Comparison of ENCODE assay signal across 15 cellular contexts in the genomic region with DNA sequence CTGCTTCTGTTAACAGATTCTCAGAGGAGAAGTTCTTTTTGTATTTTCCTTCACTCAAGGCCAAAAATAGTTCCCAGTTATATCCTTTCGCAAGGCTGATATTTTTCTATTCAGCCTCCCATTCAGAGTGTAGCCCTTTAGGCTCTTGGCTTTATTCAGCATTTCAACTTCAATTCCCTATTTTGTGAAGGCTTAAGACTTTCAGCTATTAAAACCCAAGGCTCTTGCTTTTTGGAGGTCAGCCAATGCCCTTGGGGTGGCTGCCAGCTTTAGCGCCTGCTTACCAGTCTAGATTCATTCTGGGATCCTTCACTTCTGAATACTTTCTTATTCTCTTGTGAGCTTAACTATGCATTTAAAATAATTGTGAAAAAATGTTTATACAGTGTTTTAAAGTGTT. TPM values are rescaled to one million over a fixed set of nuclear protein-coding genes. Genes with fewer than 3 reads are reported as not detected.
DNase-seq lines count a peak whose midpoint lies in the region; ATAC-seq and TF ChIP-seq lines count a peak whose summit lies in the region.
"Had no signal": no experiment of that assay in that cellular context is flagged by ENCODE, and none has a peak within 500 bp of the region (broad histone marks: within the 10 kb centered on the region; RNA-seq: fewer than 3 reads in every experiment).

No MANE protein-coding gene starts in this region.

- H3K36me3 ChIP-seq in HAP-1 (replicated peaks): no peaks in the 10 kb centered on the region
- H3K36me3 ChIP-seq: BLaER1 treated with 17β-estradiol and CSF1 and Interleukin-3, amounts not matched to agents 10 nM and 100 nM; neutrophil had no signal

- H3K4me3 ChIP-seq in HAP-1 (no peak overlapping the region), astrocyte of the cerebellum (ENCODE audit: low read depth, low read length) (no peak overlapping the region), retinal pigment epithelial cell (ENCODE audit: low read length) (no peak overlapping the region)
- H3K4me3 ChIP-seq: BLaER1 treated with 17β-estradiol and CSF1 and Interleukin-3, amounts not matched to agents 10 nM and 100 nM had no signal

- intact Hi-C loops in left ventricle myocardium superior (cut with micrococcal nuclease): no loop called here

- H3K9me3 ChIP-seq in HAP-1: no peaks in the 10 kb centered on the region
- H3K9me3 ChIP-seq: neutrophil had no signal

- H3K4me1 ChIP-seq in HAP-1: peaks cover 11% of the 10 kb centered on the region
- H3K4me1 ChIP-seq in foreskin keratinocyte: no peaks in the 10 kb centered on the region
- H3K4me1 ChIP-seq: BLaER1 treated with 17β-estradiol and CSF1 and Interleukin-3, amounts not matched to agents 10 nM and 100 nM had no signal

- in situ Hi-C loops in HAP-1 (cut with MboI; ENCODE audit: low sequenced_read_pairs): no loop called here
- in situ Hi-C loops in astrocyte of the cerebellum (cut with HindIII; ENCODE audit: low sequenced_read_pairs): no loop called here

- H3K27me3 ChIP-seq in HAP-1 (ENCODE audit: low read depth) (no peaks in the 10 kb centered on the region), foreskin keratinocyte (no peaks in the 10 kb centered on the region)
- H3K27me3 ChIP-seq: BLaER1 treated with 17β-estradiol and CSF1 and Interleukin-3, amounts not matched to agents 10 nM and 100 nM; neutrophil had no signal

- ATAC-seq in left ventricle myocardium superior: peak; percentile 48
- no peak for ATAC-seq in HG03439 (IDR thresholded peaks at IDR 0.05; ENCODE audit: unreplicated experiment)
- no peak for ATAC-seq in foreskin keratinocyte
- ATAC-seq: activated T-helper 17 cell treated with anti-CD3 and anti-CD28 coated beads, Interleukin-2, amount 50 U/mL, for 72 hours; Panc1; WTC11 had no signal

- no peak overlapping the region for H3K27ac ChIP-seq in foreskin keratinocyte
- H3K27ac ChIP-seq: BLaER1 treated with 17β-estradiol and CSF1 and Interleukin-3, amounts not matched to agents 10 nM and 100 nM; neutrophil had no signal

- DNase-seq in HAP-1 (ENCODE audit: low spot score in 2 of 2): peak; percentile 81
- peak; percentile 9 for DNase-seq in astrocyte of the cerebellum (ENCODE audit: low read depth)
- DNase-seq in left ventricle myocardium superior: peak; percentile 76
- DNase-seq in retinal pigment epithelial cell (ENCODE audit: low read depth): peak; percentile 87
- no peak for DNase-seq in DMS153 (lab: John Stamatoyannopoulos, UW)
- no peak for DNase-seq in DMS153 treated with DMSO at 0.1 percent for 48 hours (lab: John Stamatoyannopoulos, UW; ENCODE audit: unreplicated experiment)
- DNase-seq in foreskin keratinocyte: no peak
- DNase-seq: NCI-H1694, trophoblast cell had no signal

- TF ChIP-seq CTCF in astrocyte of the cerebellum (IDR thresholded peaks at IDR 0.05; ENCODE audit: low read depth, low read length, missing control alignments) (no peak), retinal pigment epithelial cell (conservative IDR thresholded peaks at IDR 0.05; ENCODE audit: low read depth, low read length) (no peak), foreskin keratinocyte (conservative IDR thresholded peaks at IDR 0.05) (no peak)

RNA-seq across cellular contexts. Expression of a gene that starts 57.3 kb away (rescaled TPM):
- total RNA-seq in left ventricle myocardium superior: 37.3 TPM
- 47.6 and 47.7 TPM in 2 replicates for total RNA-seq in foreskin keratinocyte
- 13.5 and 17.0 TPM in 2 replicates for polyA plus RNA-seq in foreskin keratinocyte

Comparison
In these comparisons a context has a peak if more than half of its experiments do, and no peak if none do; other contexts are left out.
1. DNase-seq: peak in HAP-1 (2 of 2), astrocyte of the cerebellum (single experiment), left ventricle myocardium superior (single experiment) and retinal pigment epithelial cell (single experiment); none in DMS153 (single experiment), DMS153 treated with DMSO at 0.1 percent for 48 hours (single experiment) and foreskin keratinocyte (0 of 2).